In the genomic region with DNA sequence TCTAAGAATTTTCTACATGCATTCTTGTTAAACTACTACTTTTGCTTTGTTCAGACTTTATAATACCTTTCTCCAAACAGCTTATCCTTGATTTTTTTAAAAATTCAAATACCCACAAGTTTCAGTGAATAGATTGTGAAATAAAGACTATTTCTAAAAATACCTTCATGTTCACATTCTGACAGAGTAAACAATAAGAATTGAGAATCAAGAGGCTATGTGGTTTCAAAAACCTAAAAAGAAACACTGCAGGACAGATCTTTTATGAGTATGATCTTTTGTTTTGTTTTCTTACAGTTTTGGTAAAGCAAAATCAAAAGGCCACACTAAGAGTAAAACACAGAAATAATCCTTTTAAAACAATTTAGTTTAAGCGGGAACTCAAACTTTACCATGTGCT, we compare ENCODE assay signal across 21 cellular contexts. TPM values are rescaled to one million over a fixed set of nuclear protein-coding genes. Genes with fewer than 3 reads are reported as not detected.
DNase-seq lines count a peak whose midpoint lies in the region; ATAC-seq, FAIRE-seq and TF ChIP-seq lines count a peak whose summit lies in the region.
"Had no signal": no experiment of that assay in that cellular context is flagged by ENCODE, and none has a peak within 500 bp of the region (broad histone marks: within the 10 kb centered on the region; RNA-seq: fewer than 3 reads in every experiment).

No MANE protein-coding gene starts in this region.

- FAIRE-seq in HepG2 (lab: Jason Lieb, UNC) (no peak), pancreas (lab: Jason Lieb, UNC) (peak; percentile 32)
- FAIRE-seq: H1, K562 had no signal

- H3K27me3 ChIP-seq in right lobe of liver (no peaks in the 10 kb centered on the region), HepG2 (ENCODE audit: control insufficient read depth in 1 of 2, insufficient read depth in 2 of 2, low read length in 2 of 2) (no peaks in the 10 kb centered on the region), IMR-90 (ENCODE audit: control insufficient read depth, insufficient read depth, low read length) (no peaks in the 10 kb centered on the region), pancreas (no peaks in the 10 kb centered on the region)

- no peak overlapping the region for H3K23ac ChIP-seq in IMR-90 (ENCODE audit: low read depth, low read length)

- TF ChIP-seq RAD21 in HepG2 (CRISPR knock-in tag; IDR thresholded peaks at IDR 0.05) (no peak), IMR-90 (IDR thresholded peaks at IDR 0.05; ENCODE audit: low read length) (no peak)

- H2AFZ ChIP-seq in HepG2 (ENCODE audit: low read length) (no peak overlapping the region), IMR-90 (replicated peaks; ENCODE audit: low read length, poor library complexity) (no peak overlapping the region)

- BruUV-seq in HepG2 (replicated peaks; lab: Mats Ljungman, UMichigan) (no TSS peak), IMR-90 (replicated peaks; lab: Mats Ljungman, UMichigan) (no TSS peak)

- no peak overlapping the region for H4K91ac ChIP-seq in IMR-90 (ENCODE audit: insufficient read depth, low read depth, low read length)

- CTCF ChIA-PET in HepG2 (lab: Yijun Ruan, JAX; ENCODE audit: low intra/inter-chr PET ratio, low total read pairs) = no interaction called here
- CTCF ChIA-PET in IMR-90 (lab: Yijun Ruan, JAX) = no interaction called here

- peaks cover 0 to 23% (median 7%) of the 10 kb centered on the region in 4 donors for H3K4me1 ChIP-seq in right lobe of liver
- peaks cover 39% of the 10 kb centered on the region for H3K4me1 ChIP-seq in HepG2 (ENCODE audit: insufficient read depth, low read length)
- peaks cover 4% of the 10 kb centered on the region; the same call in 1 of the 2 replicates for H3K4me1 ChIP-seq in IMR-90 (ENCODE audit: control insufficient read depth, insufficient read depth, low read length)
- peaks cover 0 to 14% (median 4%) of the 10 kb centered on the region in 3 donors for H3K4me1 ChIP-seq in pancreas

- in situ Hi-C loops in HepG2 (cut with HindIII; ENCODE audit: extremely low pct_ligation_motif_present, low pct_unique_long_range_greater_than_20kb) = no loop called here
- in situ Hi-C loops in IMR-90 (cut with MboI; ENCODE audit: low sequenced_read_pairs) = no loop called here

- no peaks in the 10 kb centered on the region for H4K20me1 ChIP-seq in HepG2 (ENCODE audit: insufficient read depth, low read length)
- no peaks in the 10 kb centered on the region for H4K20me1 ChIP-seq in IMR-90 (ENCODE audit: insufficient read depth, low read length)

- H3K4me3 ChIP-seq in right lobe of liver (no peak overlapping the region), HepG2 (replicated peaks in 1 of 3; ENCODE audit: insufficient read depth in 1 of 3, low read depth in 2 of 3, low read length in 3 of 3) (no peak overlapping the region), IMR-90 (ENCODE audit: insufficient read depth, low read depth, low read length) (no peak overlapping the region), pancreas (no peak overlapping the region)
- H3K4me3 ChIP-seq: K562 had no signal

- H2AK5ac ChIP-seq in IMR-90 (ENCODE audit: low read depth, low read length) = no peak overlapping the region

- intact Hi-C loops in right lobe of liver (cut with DNase I) (no loop called here), HepG2 (cut with micrococcal nuclease; ENCODE audit: unreplicated experiment) (loop anchor here (2.0 kb wide), 1 partner anchor 21 kb away; the partner anchor contains the start of gene ALS2), IMR-90 (cut with micrococcal nuclease) (no loop called here), pancreas (cut with DNase I) (no loop called here), Right ventricle myocardium inferior (cut with DNase I) (no loop called here)

- ATAC-seq in right lobe of liver (peak in 2 of 4 donors; percentile 10 to 19), HepG2 (no peak), HG02642 (IDR thresholded peaks at IDR 0.05; ENCODE audit: poor library complexity, unreplicated experiment) (peak; percentile 45), IMR-90 (ENCODE audit: low read depth) (no peak), pancreas (no peak), Right ventricle myocardium inferior (no peak)
- ATAC-seq: K562 had no signal

- H2BK120ac ChIP-seq in IMR-90 (ENCODE audit: low read depth, low read length) = no peak overlapping the region

- H3K14ac ChIP-seq in IMR-90 (replicated peaks; ENCODE audit: low read depth, low read length) = no peak overlapping the region

- H3K4me2 ChIP-seq in HepG2 (ENCODE audit: low read depth, low read length) (no peak overlapping the region), IMR-90 (ENCODE audit: low read depth, low read length) (no peak overlapping the region)

- no peak overlapping the region for H3K4ac ChIP-seq in IMR-90 (ENCODE audit: low read depth, low read length)

- peak overlapping the region in 2 of 3 donors; percentile 79 to 81 for H3K27ac ChIP-seq in right lobe of liver
- H3K27ac ChIP-seq in HepG2 (ENCODE audit: extremely low read length, insufficient read depth, low read length) = no peak overlapping the region
- no peak overlapping the region for H3K27ac ChIP-seq in IMR-90 (ENCODE audit: insufficient read depth, low read length)
- no peak overlapping the region for H3K27ac ChIP-seq in pancreas

- H3K9ac ChIP-seq in HepG2 (ENCODE audit: insufficient read depth, low read depth, low read length) = no peak overlapping the region
- no peak overlapping the region for H3K9ac ChIP-seq in IMR-90 (ENCODE audit: low read depth, low read length)

- no peak overlapping the region for H2BK20ac ChIP-seq in IMR-90 (ENCODE audit: low read depth, low read length)

- H3K56ac ChIP-seq in IMR-90 (ENCODE audit: extremely low read depth, insufficient read depth, low read length) = no peak overlapping the region

- TF ChIP-seq POLR2A in right lobe of liver (IDR thresholded peaks at IDR 0.05) (no peak), HepG2 (IDR thresholded peaks at IDR 0.05; ENCODE audit: insufficient read depth in 1 of 2, low read depth in 2 of 2, low read length in 2 of 2) (no peak), IMR-90 (IDR thresholded peaks at IDR 0.05; ENCODE audit: low read depth, low read length) (no peak)

- no peak overlapping the region for H4K5ac ChIP-seq in IMR-90 (ENCODE audit: low read depth, low read length)

- peaks cover 8 to 22% of the 10 kb centered on the region in 2 experiments; a peak in 3 of 4 replicates for H3K79me1 ChIP-seq in IMR-90 (ENCODE audit: low read depth in 1 of 2, low read length in 2 of 2)

- H2AK9ac ChIP-seq in IMR-90 (replicated peaks; ENCODE audit: low read depth, low read length, poor library complexity) = no peak overlapping the region

- no peak for TF ChIP-seq EP300 in HepG2 (IDR thresholded peaks at IDR 0.05; ENCODE audit: low read depth in 2 of 2, low read length in 2 of 2)
- TF ChIP-seq EP300 in HepG2 (CRISPR knock-in tag; IDR thresholded peaks at IDR 0.05; ENCODE audit: borderline replicate concordance) = no peak

- H3K79me2 ChIP-seq in HepG2 (ENCODE audit: insufficient read depth, low read length) = no peaks in the 10 kb centered on the region

- H3K9me3 ChIP-seq in right lobe of liver (no peaks in the 10 kb centered on the region), HepG2 (ENCODE audit: low read length) (no peaks in the 10 kb centered on the region), IMR-90 (ENCODE audit: control insufficient read depth, insufficient read depth, low read length) (no peaks in the 10 kb centered on the region), pancreas (no peaks in the 10 kb centered on the region)

- 93% methylated on average over 1 of the region's 1 CpG for WGBS in right lobe of liver (ENCODE audit: insufficient coverage, low coverage, low lambda C conversion rate, missing lambda C conversion rate)
- 97% methylated on average over 1 of the region's 1 CpG for WGBS in HepG2 (ENCODE audit: low lambda C conversion rate)
- no CpG with 5 or more reads among the region's 1 CpG for WGBS in IMR-90 (ENCODE audit: extremely low coverage in 2 of 2, insufficient read length in 1 of 2), 2 experiments
- WGBS in pancreas, 2 donors = 93 to 100% methylated on average over 1 of the region's 1 CpG

- TF ChIP-seq CTCF in right lobe of liver (IDR thresholded peaks at IDR 0.05) (no peak), HepG2 (CRISPR knock-in tag; IDR thresholded peaks at IDR 0.05) (no peak), IMR-90 (conservative IDR thresholded peaks at IDR 0.05; ENCODE audit: low read depth, low read length) (no peak), pancreas (IDR thresholded peaks at IDR 0.05) (no peak)

- no peak overlapping the region for H4K8ac ChIP-seq in IMR-90 (ENCODE audit: low read depth in 2 of 2, low read length in 2 of 2)

- no peak overlapping the region for H3K18ac ChIP-seq in IMR-90 (ENCODE audit: low read depth, low read length)

- dilution Hi-C loops in IMR-90 (cut with HindIII; ENCODE audit: low sequenced_read_pairs, unreplicated experiment) = no loop called here

- POLR2A ChIA-PET in HepG2 (lab: Yijun Ruan, JAX) (interaction anchor here (4.4 kb wide), 1 partner anchor 21 kb away, joined by 33 read pairs; the partner anchor contains the start of gene ALS2), IMR-90 (lab: Charles Lee; ENCODE audit: unreplicated experiment) (no interaction called here)

- H2BK5ac ChIP-seq in IMR-90 (ENCODE audit: low read depth, low read length, poor library complexity, severe bottlenecking) = no peak overlapping the region

- peaks cover 15% of the 10 kb centered on the region for H3K9me1 ChIP-seq in IMR-90 (ENCODE audit: insufficient read depth, low read length)

- no peak overlapping the region for H2BK15ac ChIP-seq in IMR-90 (ENCODE audit: low read depth, low read length)

- peaks cover 0 to 11% (median 4%) of the 10 kb centered on the region in 4 donors for H3K36me3 ChIP-seq in right lobe of liver
- peaks cover 9 to 13% of the 10 kb centered on the region in 2 experiments; a peak in 4 of 5 replicates for H3K36me3 ChIP-seq in HepG2 (replicated peaks in 1 of 2; ENCODE audit: control insufficient read depth in 1 of 2, insufficient read depth in 2 of 2, low read length in 2 of 2)
- peaks cover 23% of the 10 kb centered on the region for H3K36me3 ChIP-seq in IMR-90 (ENCODE audit: control insufficient read depth, insufficient read depth, low read length)
- peaks cover 0 to 7% (median 3%) of the 10 kb centered on the region in 3 donors for H3K36me3 ChIP-seq in pancreas

- DNase-seq in right lobe of liver = no peak
- no peak for DNase-seq in HepG2 (ENCODE audit: low spot score)
- DNase-seq in IMR-90 = no peak
- DNase-seq in pancreas = no peak
- DNase-seq in Right ventricle myocardium inferior (ENCODE audit: missing footprints) = no peak
- DNase-seq in GM19240 (ENCODE audit: insufficient read length, low spot score) = no peak
- no peak for DNase-seq in NCI-H2227 (lab: John Stamatoyannopoulos, UW; ENCODE audit: unreplicated experiment)
- DNase-seq: DMS79 treated with DMSO at 0.1 percent for 48 hours, NCI-H1436, NCI-H2029 treated with DMSO at 0.1 percent for 48 hours, NCI-H2171 treated with DMSO at 0.1 percent for 48 hours, NCI-H748 treated with DMSO at 0.1 percent for 48 hours, OCI-M1, SHP77 treated with DMSO at 0.1 percent for 48 hours, T-helper 1 cell, T-helper 9 cell had no signal

RNA-seq across cellular contexts. Expression of gene ALS2, which starts 21.2 kb away (rescaled TPM):
- total RNA-seq in right lobe of liver = 10 to 100 TPM; 15.8 to 24.9 (median 20.3) TPM
- 19.3 and 25.4 TPM in 2 replicates for total RNA-seq in HepG2 (2016; rRNA removed; fragmentation: Illumina TruSeq; extraction: Trizol)
- total RNA-seq in HepG2 (2016; cell fraction: cytosol; rRNA removed; fragmentation: Illumina TruSeq; extraction: Trizol; ENCODE audit: low read depth) = 9.9 and 10.8 TPM in 2 replicates
- 19.9 and 25.5 TPM in 2 replicates for total RNA-seq in HepG2 (2016; cell fraction: insoluble cytoplasmic fraction; rRNA removed; fragmentation: Illumina TruSeq; extraction: Trizol)
- total RNA-seq in HepG2 (2016; cell fraction: membrane; rRNA removed; fragmentation: Illumina TruSeq; extraction: Trizol) = 8.0 and 9.9 TPM in 2 replicates
- total RNA-seq in HepG2 (2016; cell fraction: nucleus; rRNA removed; fragmentation: Illumina TruSeq; extraction: Trizol) = 21.0 and 23.3 TPM in 2 replicates
- polyA plus RNA-seq in HepG2 (2011; rRNA removed) = 12.7 and 15.3 TPM in 2 replicates
- polyA plus RNA-seq in HepG2 (2011; cell fraction: cytosol; rRNA removed) = 7.4 and 10.7 TPM in 2 replicates
- polyA plus RNA-seq in HepG2 (2011; cell fraction: nucleus; rRNA removed) = 16.0 and 23.2 TPM in 2 replicates
- 14.4 and 15.3 TPM in 2 replicates for polyA plus RNA-seq in HepG2 (2012)
- polyA plus RNA-seq in HepG2 (2016; cell fraction: cytosol; fragmentation: Illumina TruSeq; extraction: Trizol; ENCODE audit: low read depth) = 0.66 and 0.81 TPM in 2 replicates
- 15.7 and 17.6 TPM in 2 replicates for polyA plus RNA-seq in HepG2 (2016; cell fraction: insoluble cytoplasmic fraction; fragmentation: Illumina TruSeq; extraction: Trizol; ENCODE audit: low read depth)
- polyA plus RNA-seq in HepG2 (2016; cell fraction: membrane; fragmentation: Illumina TruSeq; extraction: Trizol; ENCODE audit: low read depth) = 2.0 and 2.3 TPM in 2 replicates
- 20.8 and 22.0 TPM in 2 replicates for polyA plus RNA-seq in HepG2 (2016; cell fraction: nucleus; fragmentation: Illumina TruSeq; extraction: Trizol; ENCODE audit: insufficient read depth, low read depth)
- polyA minus RNA-seq in HepG2 (2011; rRNA and poly(A)+ RNA removed; ENCODE audit: low replicate concordance) = 13.7 and 28.5 TPM in 2 replicates
- polyA minus RNA-seq in HepG2 (2011; cell fraction: cytosol; rRNA and poly(A)+ RNA removed) = 12.0 and 14.3 TPM in 2 replicates
- 45.7 and 66.5 TPM in 2 replicates for polyA minus RNA-seq in HepG2 (2011; cell fraction: nucleus; rRNA and poly(A)+ RNA removed)
- 37.8 and 42.3 TPM in 2 replicates for total RNA-seq in IMR-90 (2012; rRNA removed)
- 10.6 and 14.4 TPM in 2 replicates for polyA plus RNA-seq in IMR-90 (2012; rRNA removed)
- 3.2 and 10.9 TPM in 2 replicates for polyA plus RNA-seq in IMR-90 (2012; cell fraction: cytosol; rRNA removed)
- 5.3 and 21.5 TPM in 2 replicates for polyA plus RNA-seq in IMR-90 (2012; cell fraction: nucleus; rRNA removed; ENCODE audit: low replicate concordance)
- total RNA-seq in pancreas = 10 to 100 TPM in 1 of 6 donors, 1 to 10 TPM in 5; 6.6 to 12.9 (median 7.4) TPM
- 1 to 10 TPM; 4.8 to 7.0 TPM for polyA plus RNA-seq in pancreas
- 34.5 TPM for total RNA-seq in Right ventricle myocardium inferior

RNA-seq across cellular contexts. Expression of gene CDK15, which starts 46.8 kb away (rescaled TPM):
- total RNA-seq in right lobe of liver = not detected
- not detected in 2 replicates for total RNA-seq in HepG2 (2016; rRNA removed; fragmentation: Illumina TruSeq; extraction: Trizol)
- total RNA-seq in HepG2 (2016; cell fraction: cytosol; rRNA removed; fragmentation: Illumina TruSeq; extraction: Trizol; ENCODE audit: low read depth) = not detected in 2 replicates
- total RNA-seq in HepG2 (2016; cell fraction: insoluble cytoplasmic fraction; rRNA removed; fragmentation: Illumina TruSeq; extraction: Trizol) = not detected in 2 replicates
- total RNA-seq in HepG2 (2016; cell fraction: membrane; rRNA removed; fragmentation: Illumina TruSeq; extraction: Trizol) = not detected in 2 replicates
- total RNA-seq in HepG2 (2016; cell fraction: nucleus; rRNA removed; fragmentation: Illumina TruSeq; extraction: Trizol) = not detected in 2 replicates
- not detected in 2 replicates for polyA plus RNA-seq in HepG2 (2011; rRNA removed)
- polyA plus RNA-seq in HepG2 (2011; cell fraction: cytosol; rRNA removed) = not detected in 2 replicates
- not detected in 2 replicates for polyA plus RNA-seq in HepG2 (2011; cell fraction: nucleus; rRNA removed)
- polyA plus RNA-seq in HepG2 (2012) = not detected in 2 replicates
- not detected in 2 replicates for polyA plus RNA-seq in HepG2 (2016; cell fraction: cytosol; fragmentation: Illumina TruSeq; extraction: Trizol; ENCODE audit: low read depth)
- not detected in 2 replicates for polyA plus RNA-seq in HepG2 (2016; cell fraction: insoluble cytoplasmic fraction; fragmentation: Illumina TruSeq; extraction: Trizol; ENCODE audit: low read depth)
- polyA plus RNA-seq in HepG2 (2016; cell fraction: membrane; fragmentation: Illumina TruSeq; extraction: Trizol; ENCODE audit: low read depth) = not detected in 2 replicates
- not detected in 2 replicates for polyA plus RNA-seq in HepG2 (2016; cell fraction: nucleus; fragmentation: Illumina TruSeq; extraction: Trizol; ENCODE audit: insufficient read depth, low read depth)
- polyA minus RNA-seq in HepG2 (2011; rRNA and poly(A)+ RNA removed; ENCODE audit: low replicate concordance) = not detected in 2 replicates
- polyA minus RNA-seq in HepG2 (2011; cell fraction: cytosol; rRNA and poly(A)+ RNA removed) = not detected in 2 replicates
- not detected in 2 replicates for polyA minus RNA-seq in HepG2 (2011; cell fraction: nucleus; rRNA and poly(A)+ RNA removed)
- total RNA-seq in IMR-90 (2012; rRNA removed) = 28.9 and 33.0 TPM in 2 replicates
- 15.7 and 16.1 TPM in 2 replicates for polyA plus RNA-seq in IMR-90 (2012; rRNA removed)
- 5.7 and 7.2 TPM in 2 replicates for polyA plus RNA-seq in IMR-90 (2012; cell fraction: cytosol; rRNA removed)
- 6.9 and 22.1 TPM in 2 replicates for polyA plus RNA-seq in IMR-90 (2012; cell fraction: nucleus; rRNA removed; ENCODE audit: low replicate concordance)
- total RNA-seq in pancreas = under 1 TPM in 3 of 6 donors, not detected in 3; 0.09 to 0.35 (median 0.31) TPM
- polyA plus RNA-seq in pancreas = under 1 TPM; 0.11 to 0.12 TPM
- 0.35 TPM for total RNA-seq in Right ventricle myocardium inferior
- total RNA-seq: H1, K562, NCI-H460 had no signal
- polyA plus RNA-seq: CD14-positive monocyte, K562 had no signal

Comparison
In these comparisons a context has a peak if more than half of its experiments do, and no peak if none do; other contexts are left out.
1. H3K27ac ChIP-seq: peak in right lobe of liver (2 of 3); none in HepG2 (single experiment), IMR-90 (single experiment) and pancreas (0 of 4).
2. RNA of gene CDK15, which starts 46.8 kb away (total RNA-seq): 28.9 to 33.0 TPM in IMR-90; 0.35 TPM in Right ventricle myocardium inferior (single experiment), 0.09 to 0.35 TPM in pancreas, not detected in right lobe of liver and not detected in HepG2; every median in the first group is over 10 times any median in the second.